Comparison of ENCODE assay signal across 7 cellular contexts in genomic region chr2:87745353-87745951, GRCh38. TPM values are rescaled to one million over a fixed set of nuclear protein-coding genes. Genes with fewer than 3 reads are reported as not detected.
A peak's percentile ranks its signal among the peaks of the same experiment; 100 is the strongest.
DNase-seq lines count a peak whose midpoint lies in the region; ATAC-seq and TF ChIP-seq lines count a peak whose summit lies in the region.
"Not testable (repeated sequence)": the region's sequence is repeated elsewhere in the genome, so short reads cannot be mapped to it uniquely, and the experiment has no call there.

No MANE protein-coding gene starts in this region.

- H3K23ac ChIP-seq in mesendoderm (ENCODE audit: low read length): not testable (repeated sequence)

- not testable (repeated sequence) for ATAC-seq in GM23338
- peak; percentile 50 for ATAC-seq in left lung

- not testable (repeated sequence) for BruUV-seq in PC-9 (replicated peaks; lab: Mats Ljungman, UMichigan); mammary epithelial cell (replicated peaks; lab: Mats Ljungman, UMichigan)

- DNase-seq in GM23338 (ENCODE audit: low spot score) (peak; percentile 0), PC-9 (peak; percentile 14 to 66), mammary epithelial cell (peak; percentile 1), epithelial cell of esophagus (ENCODE audit: low read depth) (peak; percentile 34), mesendoderm (peak; percentile 18)
- DNase-seq in activated CD4-positive, alpha-beta T cell treated with anti-CD3 and anti-CD28 coated beads, Interleukin-2, amount 10 ng/mL, durations not matched to agents 24 days and 14 days: peak; percentile 30
- DNase-seq in left lung: not testable (repeated sequence)

- not testable (repeated sequence) for H3K4me2 ChIP-seq in GM23338; mammary epithelial cell (ENCODE audit: insufficient read depth, low read depth, low read length); mesendoderm (ENCODE audit: low read length)
- H3K4me2 ChIP-seq in PC-9: peak overlapping the region; percentile 49

- not testable (repeated sequence) for H3K9ac ChIP-seq in mammary epithelial cell (ENCODE audit: insufficient read depth, low read length); mesendoderm (ENCODE audit: low read length)

- not testable (repeated sequence) for H4K8ac ChIP-seq in mesendoderm (ENCODE audit: low read depth, low read length)

- not testable (repeated sequence) for H3K4ac ChIP-seq in mesendoderm (ENCODE audit: low read depth, low read length)

- not testable (repeated sequence) for H3K9me2 ChIP-seq in GM23338 (ENCODE audit: insufficient read depth); PC-9 (ENCODE audit: insufficient read depth)

- POLR2A ChIA-PET in PC-9 (lab: Charles Lee; ENCODE audit: unreplicated experiment): not testable (repeated sequence)

- not testable (repeated sequence) for H3K27ac ChIP-seq in GM23338 (ENCODE audit: low read depth); mammary epithelial cell (ENCODE audit: insufficient read depth, low read depth, low read length); left lung; mesendoderm (ENCODE audit: low read depth, low read length)
- peak overlapping the region; percentile 63 for H3K27ac ChIP-seq in PC-9

- not testable (repeated sequence) for H3K36me3 Mint-ChIP-seq in GM23338 (ENCODE audit: low read depth); activated CD4-positive, alpha-beta T cell treated with anti-CD3 and anti-CD28 coated beads, Interleukin-2, amount 10 ng/mL, durations not matched to agents 24 days and 14 days (ENCODE audit: low read depth)

- H3K9me3 ChIP-seq in PC-9 (ENCODE audit: insufficient read depth, low read depth); mammary epithelial cell (replicated peaks; ENCODE audit: insufficient read depth, low read length); left lung: not testable (repeated sequence)

- dilution Hi-C loops in mammary epithelial cell (cut with HindIII; ENCODE audit: low sequenced_read_pairs): not testable (repeated sequence)

- intact Hi-C loops in PC-9 (cut with micrococcal nuclease; ENCODE audit: unreplicated experiment); activated CD4-positive, alpha-beta T cell treated with anti-CD3 and anti-CD28 coated beads, Interleukin-2, amount 10 ng/mL, durations not matched to agents 24 days and 14 days (cut with micrococcal nuclease); mammary epithelial cell (cut with micrococcal nuclease); left lung (cut with DNase I): not testable (repeated sequence)

- H2AFZ ChIP-seq in GM23338; PC-9; mammary epithelial cell (ENCODE audit: low read depth, low read length): not testable (repeated sequence)

- not testable (repeated sequence) for H3K27me3 ChIP-seq in GM23338 (ENCODE audit: insufficient read depth); PC-9 (ENCODE audit: insufficient read depth, low read depth); mammary epithelial cell (ENCODE audit: insufficient read depth, low read length); left lung; mesendoderm (ENCODE audit: insufficient read depth, low read length, poor library complexity)

- CTCF ChIA-PET in PC-9 (lab: Charles Lee); mammary epithelial cell (lab: Charles Lee; ENCODE audit: low non-redundant PET): not testable (repeated sequence)

- in situ Hi-C loops in mammary epithelial cell (cut with MboI; ENCODE audit: low sequenced_read_pairs in 2 of 2): not testable (repeated sequence)

- H3K4me3 ChIP-seq in GM23338; PC-9; mammary epithelial cell (replicated peaks in 1 of 3; ENCODE audit: insufficient read depth in 1 of 3, low read depth in 2 of 3, low read length in 3 of 3); epithelial cell of esophagus (ENCODE audit: low read length); left lung; mesendoderm (ENCODE audit: low read length): not testable (repeated sequence)

- not testable (repeated sequence) for H3K4me1 ChIP-seq in GM23338 (ENCODE audit: insufficient read depth); PC-9 (replicated peaks; ENCODE audit: insufficient read depth); mammary epithelial cell (ENCODE audit: insufficient read depth, low read length); left lung; mesendoderm (ENCODE audit: control insufficient read depth, low read depth, low read length)

- TF ChIP-seq CTCF in GM23338 (conservative IDR thresholded peaks at IDR 0.05; ENCODE audit: low read depth in 2 of 2); PC-9 (conservative IDR thresholded peaks at IDR 0.05); mammary epithelial cell (conservative IDR thresholded peaks at IDR 0.05 in 1 of 2, IDR thresholded peaks at IDR 0.05 in 1 of 2; ENCODE audit: extremely low read depth in 1 of 2, insufficient read depth in 1 of 2, low read depth in 1 of 2, low read length in 2 of 2); epithelial cell of esophagus (IDR thresholded peaks at IDR 0.05; ENCODE audit: insufficient read depth, low read depth, low read length, missing control alignments); left lung (IDR thresholded peaks at IDR 0.05): not testable (repeated sequence)

- not testable (repeated sequence) for H3K79me1 ChIP-seq in mesendoderm (ENCODE audit: low read length)

- H3K36me3 ChIP-seq in GM23338 (ENCODE audit: insufficient read depth); PC-9 (ENCODE audit: low read depth); mammary epithelial cell (ENCODE audit: insufficient read depth, low read length); left lung; mesendoderm (ENCODE audit: control insufficient read depth, insufficient read depth, low read length): not testable (repeated sequence)

- H2BK5ac ChIP-seq in mesendoderm (ENCODE audit: low read length): not testable (repeated sequence)

- H2AK5ac ChIP-seq in mesendoderm (ENCODE audit: low read length): not testable (repeated sequence)

- H2BK120ac ChIP-seq in mesendoderm (ENCODE audit: low read depth, low read length): not testable (repeated sequence)

- H3K4me1 Mint-ChIP-seq in GM23338; activated CD4-positive, alpha-beta T cell treated with anti-CD3 and anti-CD28 coated beads, Interleukin-2, amount 10 ng/mL, durations not matched to agents 24 days and 14 days: not testable (repeated sequence)

- H3K56ac ChIP-seq in mesendoderm (ENCODE audit: low read length): not testable (repeated sequence)

- H4K20me1 ChIP-seq in GM23338 (replicated peaks; ENCODE audit: insufficient read depth); PC-9 (ENCODE audit: insufficient read depth); mammary epithelial cell (ENCODE audit: insufficient read depth, low read length): not testable (repeated sequence)

- H4K5ac ChIP-seq in mesendoderm (ENCODE audit: low read length): not testable (repeated sequence)

- not testable (repeated sequence) for H3K9me3 Mint-ChIP-seq in GM23338; activated CD4-positive, alpha-beta T cell treated with anti-CD3 and anti-CD28 coated beads, Interleukin-2, amount 10 ng/mL, durations not matched to agents 24 days and 14 days

- not testable (repeated sequence) for H3F3A ChIP-seq in GM23338 (replicated peaks; ENCODE audit: low read depth); PC-9 (ENCODE audit: insufficient read depth, low read depth)

- not testable (repeated sequence) for H3K27me3 Mint-ChIP-seq in GM23338 (ENCODE audit: insufficient read depth, low read depth, poor library complexity); activated CD4-positive, alpha-beta T cell treated with anti-CD3 and anti-CD28 coated beads, Interleukin-2, amount 10 ng/mL, durations not matched to agents 24 days and 14 days

- 98% methylated on average over 4 of the region's 9 CpGs for WGBS in mammary epithelial cell (ENCODE audit: low coverage, missing lambda C conversion rate)
- WGBS in mesendoderm (ENCODE audit: extremely low coverage, insufficient coverage, low lambda C conversion rate): no CpG with 5 or more reads among the region's 9 CpGs

- H3K79me2 ChIP-seq in GM23338 (replicated peaks; ENCODE audit: insufficient read depth); PC-9 (ENCODE audit: low read depth); mammary epithelial cell (ENCODE audit: insufficient read depth, low read length); mesendoderm (ENCODE audit: control insufficient read depth, insufficient read depth, low read length): not testable (repeated sequence)

- H3K27ac Mint-ChIP-seq in GM23338; activated CD4-positive, alpha-beta T cell treated with anti-CD3 and anti-CD28 coated beads, Interleukin-2, amount 10 ng/mL, durations not matched to agents 24 days and 14 days: not testable (repeated sequence)

- not testable (repeated sequence) for H3K4me3 Mint-ChIP-seq in GM23338; activated CD4-positive, alpha-beta T cell treated with anti-CD3 and anti-CD28 coated beads, Interleukin-2, amount 10 ng/mL, durations not matched to agents 24 days and 14 days

- H3K18ac ChIP-seq in mesendoderm (ENCODE audit: low read length): not testable (repeated sequence)

- not testable (repeated sequence) for H2BK15ac ChIP-seq in mesendoderm (replicated peaks; ENCODE audit: low read depth)

RNA-seq across cellular contexts. Expression of gene PLGLB2, which starts 2.4 kb away (rescaled TPM):
- total RNA-seq in GM23338 (2014; rRNA removed; shearing (Covaris generic)): 1.0 TPM in 1 of 2 replicates, not detected in the other
- 0.50 and 0.55 TPM in 2 replicates for polyA plus RNA-seq in GM23338 (2016; fragmentation: Nextera tagmentation; extraction: Ambion mirVana)
- total RNA-seq in PC-9 (2021): 0.90 and 1.9 TPM in 2 replicates
- 1.8 and 2.7 TPM in 2 replicates for total RNA-seq in activated CD4-positive, alpha-beta T cell treated with anti-CD3 and anti-CD28 coated beads, Interleukin-2, amount 10 ng/mL, durations not matched to agents 24 days and 14 days
- total RNA-seq in mammary epithelial cell: 1 to 10 TPM in 1 of 2 donors, under 1 TPM in 1; 0.35 to 3.0 TPM
- polyA plus RNA-seq in mammary epithelial cell: 0.05 TPM
- not detected for polyA minus RNA-seq in mammary epithelial cell
- total RNA-seq in left lung: 1 to 10 TPM; 1.2 to 4.4 TPM
- polyA plus RNA-seq in mesendoderm (2013, experiment 1 of 2): 0.10 TPM
- polyA plus RNA-seq in mesendoderm (2013, experiment 2 of 2): 0.06 TPM
